ENCODE assay signal across 8 cellular contexts in genomic region chr6:156779206-156780116, GRCh38. TPM values are rescaled to one million over a fixed set of nuclear protein-coding genes. Genes with fewer than 3 reads are reported as not detected.
DNase-seq lines count a peak whose midpoint lies in the region; ATAC-seq, FAIRE-seq and TF ChIP-seq lines count a peak whose summit lies in the region.

No MANE protein-coding gene starts in this region.

- H3K9ac ChIP-seq in H1 (replicated peaks in 1 of 4; ENCODE audit: extremely low read depth in 1 of 4, low read depth in 3 of 4, low read length in 3 of 4), result peak overlapping the region; percentile 65 to 98 (median 90)

- H3K18ac ChIP-seq in H1 (ENCODE audit: extremely low read depth, low read length), result peak overlapping the region; percentile 66

- H2AFZ ChIP-seq in H1 (ENCODE audit: low read length), result no peak overlapping the region

- H3K4me3 Mint-ChIP-seq in activated CD4-positive, alpha-beta memory T cell treated with anti-CD3 and anti-CD28 coated beads, Interleukin-2, amount 10 ng/mL, durations not matched to agents 7 days and 5 days, result peak overlapping the region; percentile 78

- H3K27ac ChIP-seq in H1 (ENCODE audit: low read depth, low read length), result peak overlapping the region; percentile 90; the same call in 1 of the 2 replicates

- peaks cover 42% of the 10 kb centered on the region for H3K4me1 Mint-ChIP-seq in activated CD4-positive, alpha-beta memory T cell treated with anti-CD3 and anti-CD28 coated beads, Interleukin-2, amount 10 ng/mL, durations not matched to agents 7 days and 5 days

- 0 out of 2 replicates have a peak overlapping the region, but pooled peaks have one; percentile 13 for H2BK5ac ChIP-seq in H1 (ENCODE audit: low read depth, low read length)

- peak overlapping the region; percentile 85 to 95 (median 90) for H3K4me3 ChIP-seq in H1 (ENCODE audit: extremely low read depth in 1 of 4, insufficient read depth in 2 of 4, low read depth in 3 of 4, low read length in 4 of 4)

- no peak overlapping the region for H2BK120ac ChIP-seq in H1 (replicated peaks; ENCODE audit: low read depth, low read length)

- H3K23ac ChIP-seq in H1 (ENCODE audit: insufficient read length), result no peak overlapping the region

- peaks cover 2 to 16% (median 9%) of the 10 kb centered on the region in 4 experiments; a peak in 5 of 7 replicates for H3K4me1 ChIP-seq in H1 (replicated peaks in 1 of 4; ENCODE audit: control insufficient read depth in 3 of 4, insufficient read depth in 4 of 4, low read length in 3 of 4)

- H3K4me2 ChIP-seq in H1 (ENCODE audit: insufficient read depth in 1 of 2, low read depth in 2 of 2, low read length in 2 of 2), result peak overlapping the region; percentile 87 to 89

- peaks cover 7 to 66% of the 10 kb centered on the region in 2 experiments; a peak in 3 of 4 replicates for H3K79me2 ChIP-seq in H1 (ENCODE audit: control insufficient read depth in 1 of 2, insufficient read depth in 2 of 2, low read length in 2 of 2)

- POLR2A ChIA-PET in activated CD4-positive, alpha-beta memory T cell treated with anti-CD3 and anti-CD28 coated beads, Interleukin-2, amount 10 ng/mL, durations not matched to agents 7 days and 5 days (lab: Charles Lee), result interaction anchor here (0.6 to 4.7 kb wide), 22 partner anchors 8 to 1660 kb away, joined by 3 to 78 read pairs (median 4); partner anchors contain the start of gene TFB1M
- POLR2A ChIA-PET in H1 (lab: Charles Lee; ENCODE audit: partially characterized antibody), result interaction anchor here (0.7 to 4.7 kb wide), 15 partner anchors 9 to 311 kb away, joined by 3 to 32 read pairs (median 5); no protein-coding TSS in a partner anchor

- H4K91ac ChIP-seq in H1 (replicated peaks; ENCODE audit: insufficient read length, low read length), result no peak overlapping the region

- no peaks in the 10 kb centered on the region; the same call in 1 of the 2 replicates for H3K79me1 ChIP-seq in H1 (ENCODE audit: low read depth, low read length)

- WGBS in H1 (ENCODE audit: extremely low coverage in 1 of 2, insufficient coverage in 1 of 2, insufficient read length in 1 of 2, insufficient replicate concordance in 2 of 2, low coverage in 1 of 2, low lambda C conversion rate in 2 of 2, missing lambda C conversion rate in 1 of 2), 2 experiments, result 0% methylated on average over 16 of the region's 109 CpGs; no CpG with 5 or more reads in 1 of the 2 experiments

- H3K27me3 Mint-ChIP-seq in activated CD4-positive, alpha-beta memory T cell treated with anti-CD3 and anti-CD28 coated beads, Interleukin-2, amount 10 ng/mL, durations not matched to agents 7 days and 5 days, result no peaks in the 10 kb centered on the region

- DNase-seq in NCI-H2227 (lab: John Stamatoyannopoulos, UW; ENCODE audit: unreplicated experiment) (peak; percentile 28), NCI-H2227 treated with DMSO at 0.1 percent for 48 hours (lab: John Stamatoyannopoulos, UW) (no peak), NAMALWA (ENCODE audit: low spot score) (peak; percentile 45), H1 (ENCODE audit: low read depth in 1 of 2, low spot score in 2 of 2) (peak in 1 of 2 experiments; percentile 63), mucosa of gallbladder (ENCODE audit: low spot score) (peak; percentile 35)
- DNase-seq in activated CD4-positive, alpha-beta memory T cell treated with anti-CD3 and anti-CD28 coated beads, Interleukin-2, amount 10 ng/mL, durations not matched to agents 7 days and 5 days, result peak; percentile 65
- DNase-seq in stimulated activated CD8-positive, alpha-beta memory T cell treated with anti-CD3 and anti-CD28 coated beads, Interleukin-4, amount 100 ng/mL, for 48 hours, result peak; percentile 71

- no peak overlapping the region for H2BK15ac ChIP-seq in H1 (ENCODE audit: low read length)

- no peaks in the 10 kb centered on the region for H3K36me3 ChIP-seq in H1 (ENCODE audit: control insufficient read depth in 2 of 4, insufficient read depth in 4 of 4, low read length in 3 of 4)

- H2BK12ac ChIP-seq in H1 (ENCODE audit: low read depth, low read length), result peak overlapping the region; percentile 22; the same call in 1 of the 2 replicates

- H3K56ac ChIP-seq in H1 (replicated peaks; ENCODE audit: insufficient read length, low read depth, low read length), result peak overlapping the region; percentile 13

- CTCF ChIA-PET in activated CD4-positive, alpha-beta memory T cell treated with anti-CD3 and anti-CD28 coated beads, Interleukin-2, amount 10 ng/mL, durations not matched to agents 7 days and 5 days (lab: Charles Lee), result interaction anchor here (0.7 to 0.8 kb wide), 2 partner anchors 28 to 198 kb away, joined by 3 to 4 read pairs; no protein-coding TSS in a partner anchor
- CTCF ChIA-PET in H1 (lab: Charles Lee; ENCODE audit: partially characterized antibody), result interaction anchor here (1.0 to 1.2 kb wide), 3 partner anchors 27 to 78 kb away, joined by 3 read pairs; no protein-coding TSS in a partner anchor

- H3K4ac ChIP-seq in H1 (replicated peaks; ENCODE audit: insufficient read length, low read depth, low read length), result no peak overlapping the region

- TF ChIP-seq CTCF in H1 (IDR thresholded peaks at IDR 0.05; ENCODE audit: control extremely low read depth in 1 of 3, insufficient read depth in 1 of 3, low read depth in 1 of 3, low read length in 3 of 3), result no peak

- H2AK5ac ChIP-seq in H1 (ENCODE audit: low read depth, low read length), result no peak overlapping the region

- no peaks in the 10 kb centered on the region for H3K9me3 ChIP-seq in H1 (ENCODE audit: insufficient read depth in 2 of 2, low read depth in 1 of 2, low read length in 1 of 2)

- TF ChIP-seq POLR2A in H1 (IDR thresholded peaks at IDR 0.05; ENCODE audit: control extremely low read depth in 1 of 2, low read depth in 2 of 2, low read length in 2 of 2), result no peak; a peak in 1 of 3 replicates

- no peak for FAIRE-seq in H1 (lab: Jason Lieb, UNC)

- peaks cover 6% of the 10 kb centered on the region; the same call in 1 of the 2 replicates for H3K23me2 ChIP-seq in H1 (ENCODE audit: low read depth, low read length)

- H3K36me3 Mint-ChIP-seq in activated CD4-positive, alpha-beta memory T cell treated with anti-CD3 and anti-CD28 coated beads, Interleukin-2, amount 10 ng/mL, durations not matched to agents 7 days and 5 days (ENCODE audit: low read depth), result peaks cover 12% of the 10 kb centered on the region

- peaks cover 3 to 4% of the 10 kb centered on the region in 2 experiments for H4K20me1 ChIP-seq in H1 (replicated peaks in 1 of 2; ENCODE audit: control insufficient read depth in 1 of 2, insufficient read depth in 2 of 2, low read length in 2 of 2)

- no peak overlapping the region for H2BK20ac ChIP-seq in H1 (ENCODE audit: low read length)

- H3K14ac ChIP-seq in H1 (ENCODE audit: insufficient read length), result no peak overlapping the region

- peak overlapping the region; percentile 44 for H4K5ac ChIP-seq in H1 (ENCODE audit: insufficient read length, low read depth, low read length)

- no peaks in the 10 kb centered on the region for H3K27me3 ChIP-seq in H1 (replicated peaks in 1 of 4; ENCODE audit: control insufficient read depth in 3 of 4, extremely low read depth in 1 of 4, insufficient read depth in 3 of 4, low read length in 3 of 4)

- 0 out of 4 replicates have a peak, but pooled peaks of 1 of the 2 experiments have one; percentile 0 for TF ChIP-seq RAD21 in H1 (IDR thresholded peaks at IDR 0.05 in 1 of 2, conservative IDR thresholded peaks at IDR 0.05 in 1 of 2; ENCODE audit: low read depth in 2 of 2, low read length in 2 of 2)

- H3K9me3 Mint-ChIP-seq in activated CD4-positive, alpha-beta memory T cell treated with anti-CD3 and anti-CD28 coated beads, Interleukin-2, amount 10 ng/mL, durations not matched to agents 7 days and 5 days, result no peaks in the 10 kb centered on the region

- peak overlapping the region; percentile 99; the same call in 1 of the 2 replicates for H4K8ac ChIP-seq in H1 (ENCODE audit: extremely low read depth, insufficient read depth, low read length)

- no peak for TF ChIP-seq EP300 in H1 (IDR thresholded peaks at IDR 0.05; ENCODE audit: borderline replicate concordance in 1 of 2, low read depth in 2 of 2, low read length in 2 of 2)

- peak overlapping the region; percentile 81 for H3K27ac Mint-ChIP-seq in activated CD4-positive, alpha-beta memory T cell treated with anti-CD3 and anti-CD28 coated beads, Interleukin-2, amount 10 ng/mL, durations not matched to agents 7 days and 5 days

- no peak for ATAC-seq in HG03342 (IDR thresholded peaks at IDR 0.05; ENCODE audit: unreplicated experiment)

TF ChIP-seq in H1, 55 proteins besides CTCF, POLR2A, EP300 and RAD21 (continues in another document):
- TF ChIP-seq TCF12 (IDR thresholded peaks at IDR 0.05; ENCODE audit: low read depth, low read length) (no peak), KDM4A (IDR thresholded peaks at IDR 0.05; ENCODE audit: low read depth, low read length, severe bottlenecking) (peak; percentile 43), GABPA (IDR thresholded peaks at IDR 0.05; ENCODE audit: borderline replicate concordance, insufficient read depth, low read length) (no peak), E2F6 (IDR thresholded peaks at IDR 0.05) (peak; percentile 59), RBBP5 (IDR thresholded peaks at IDR 0.05; ENCODE audit: borderline replicate concordance, low read depth, low read length) (0 out of 2 replicates have a peak, but pooled peaks have one; percentile 25), SIX5 (IDR thresholded peaks at IDR 0.05; ENCODE audit: low read depth, low read length) (no peak), PHF8 (conservative IDR thresholded peaks at IDR 0.05; ENCODE audit: low read depth, low read length) (peak; percentile 12; the same call in 1 of the 2 replicates), EGR1 (IDR thresholded peaks at IDR 0.05; ENCODE audit: borderline replicate concordance, low read depth, low read length) (peak; percentile 22; the same call in 1 of the 2 replicates), ASH2L (IDR thresholded peaks at IDR 0.05; ENCODE audit: low read length) (peak; percentile 38)

RNA-seq across cellular contexts. Expression of gene ARID1B, which starts 2.3 kb away (rescaled TPM):
- 10 to 100 TPM; 63.4 to 65.5 TPM for total RNA-seq in activated CD4-positive, alpha-beta memory T cell treated with anti-CD3 and anti-CD28 coated beads, Interleukin-2, amount 10 ng/mL, durations not matched to agents 7 days and 5 days
- 70.3 and 71.2 TPM in 2 replicates for total RNA-seq in H1 (2021; fragmentation: NEBNext Ultra II Directional; extraction: Animal tissue kit (Norgen Biotek cat#: 25700))
- 24.3 and 32.2 TPM in 2 replicates for polyA plus RNA-seq in H1 (2011; rRNA removed)
- polyA plus RNA-seq in H1 (2011; cell fraction: cytosol; rRNA removed), result 23.8 TPM
- polyA plus RNA-seq in H1 (2011; cell fraction: nucleus; rRNA removed), result 72.6 TPM
- polyA plus RNA-seq in H1 (2012, experiment 1 of 2), result 39.0 to 46.3 TPM (median 43.7 TPM) in 4 replicates
- polyA plus RNA-seq in H1 (2012, experiment 2 of 2), result 7.0 TPM
- polyA plus RNA-seq in H1 (2013, experiment 1 of 2), result 29.4 TPM
- 29.7 TPM for polyA plus RNA-seq in H1 (2013, experiment 2 of 2)
- polyA minus RNA-seq in H1 (2011; rRNA and poly(A)+ RNA removed), result 124 and 131 TPM in 2 replicates
- 103 TPM for polyA minus RNA-seq in H1 (2011; cell fraction: cytosol; rRNA and poly(A)+ RNA removed)
- polyA minus RNA-seq in H1 (2011; cell fraction: nucleus; rRNA and poly(A)+ RNA removed), result 315 TPM
- total RNA-seq in mucosa of gallbladder, result 101 TPM
